Comparison of ENCODE assay signal across 9 cellular contexts in genomic region chr3:31004025-31004678, GRCh38.
DNase-seq lines count a peak whose midpoint lies in the region; ATAC-seq, FAIRE-seq and TF ChIP-seq lines count a peak whose summit lies in the region.
"Had no signal": no experiment of that assay in that cellular context is flagged by ENCODE, and none has a peak within 500 bp of the region (broad histone marks: within the 10 kb centered on the region; RNA-seq: fewer than 3 reads in every experiment).

No MANE protein-coding gene starts in this region.

- intact Hi-C loops in cardiac septum (cut with DNase I) = no loop called here

- ATAC-seq in HG03432 (IDR thresholded peaks at IDR 0.05; ENCODE audit: unreplicated experiment) (peak; percentile 70), GM19455 (IDR thresholded peaks at IDR 0.05; ENCODE audit: unreplicated experiment) (no peak)
- ATAC-seq: stimulated activated naive CD8-positive, alpha-beta T cell treated with anti-CD3 and anti-CD28 coated beads, Interleukin-15, Interleukin-2, amounts not matched to agents 100 U/mL and 50 U/mL, for 24 hours had no signal

- peak; percentile 13 to 80 for DNase-seq in cardiac muscle cell (ENCODE audit: low read depth in 1 of 2, low spot score in 1 of 2)
- DNase-seq in cardiac septum (ENCODE audit: low spot score) = no peak
- DNase-seq in dermis blood vessel endothelial cell = peak; percentile 89
- peak; percentile 38 for DNase-seq in urothelium cell line (ENCODE audit: low spot score)
- DNase-seq in NCI-H510A treated with DMSO at 0.1 percent for 48 hours (lab: John Stamatoyannopoulos, UW) = no peak
- no peak for DNase-seq in hippocampal formation (lab: John Stamatoyannopoulos, UW)
- DNase-seq: stimulated activated naive CD8-positive, alpha-beta T cell treated with anti-CD3 and anti-CD28 coated beads, Interleukin-15, Interleukin-2, amounts not matched to agents 100 U/mL and 50 U/mL, for 24 hours had no signal

- no peak for TF ChIP-seq CTCF in cardiac muscle cell (IDR thresholded peaks at IDR 0.05; ENCODE audit: low read depth, low read length)

- peaks cover 13% of the 10 kb centered on the region for H3K27me3 ChIP-seq in cardiac muscle cell

- no peaks in the 10 kb centered on the region for H3K36me3 ChIP-seq in cardiac muscle cell

- peaks cover 5% of the 10 kb centered on the region for H3K4me1 ChIP-seq in cardiac muscle cell (ENCODE audit: low read depth)

- no peak overlapping the region for H3K4me3 ChIP-seq in cardiac muscle cell

- FAIRE-seq in urothelium cell line (lab: Jason Lieb, UNC) = peak; percentile 5

- H3K9me3 ChIP-seq in cardiac muscle cell (ENCODE audit: low read depth) = no peaks in the 10 kb centered on the region

- no peak overlapping the region for H3K27ac ChIP-seq in cardiac muscle cell

Comparison
In these comparisons a context has a peak if more than half of its experiments do, and no peak if none do; other contexts are left out.
1. DNase-seq: peak in cardiac muscle cell (2 of 2), dermis blood vessel endothelial cell (single experiment) and urothelium cell line (single experiment); none in cardiac septum (single experiment), NCI-H510A treated with DMSO at 0.1 percent for 48 hours (single experiment) and hippocampal formation (0 of 2).